Comparison of ENCODE assay signal across 8 cellular contexts in the genomic region with DNA sequence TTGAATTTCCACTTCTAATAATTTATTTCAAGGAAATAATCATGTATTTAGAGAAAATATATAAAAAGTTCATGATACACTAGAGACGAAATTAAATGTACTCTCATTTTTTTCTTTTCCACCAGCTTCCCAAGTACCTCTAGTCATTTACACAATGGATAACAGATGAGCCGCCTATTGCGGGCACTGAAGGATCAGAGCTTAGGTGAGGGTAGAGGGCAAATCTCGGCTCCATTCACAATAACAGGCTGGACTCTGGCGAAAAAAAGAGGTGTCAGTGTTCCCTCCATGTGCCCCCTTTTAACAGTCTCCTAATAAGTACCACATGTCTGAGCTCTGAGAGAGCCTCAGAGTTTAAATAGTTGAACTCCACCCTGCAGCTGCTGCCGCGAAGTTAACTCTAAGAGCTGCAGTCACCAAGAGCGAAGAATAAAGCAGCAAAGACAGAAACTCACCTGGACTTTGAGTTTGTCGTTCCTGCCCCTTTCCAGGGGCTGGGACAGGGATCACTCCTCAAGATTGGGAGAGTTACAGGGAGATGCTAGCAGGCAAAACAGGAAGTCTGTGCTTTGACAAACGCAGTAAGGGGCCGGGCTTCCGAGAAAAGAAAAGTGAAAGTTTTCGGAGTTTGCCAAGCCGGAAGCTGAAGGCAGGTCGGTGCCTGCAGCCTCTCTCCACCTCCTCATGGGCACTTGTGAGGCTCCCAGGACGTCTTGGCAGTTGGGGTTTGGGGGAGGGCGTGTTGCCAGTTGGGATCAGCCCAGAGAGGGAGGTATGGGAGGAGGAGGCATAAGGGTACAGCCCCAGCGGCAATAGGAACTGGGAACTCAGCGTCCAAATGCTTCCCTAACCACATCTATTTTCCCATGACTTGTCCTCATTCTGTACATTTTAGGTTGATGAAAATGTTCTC. TPM values are rescaled to one million over a fixed set of nuclear protein-coding genes. Genes with fewer than 3 reads are reported as not detected.
DNase-seq lines count a peak whose midpoint lies in the region; ATAC-seq and TF ChIP-seq lines count a peak whose summit lies in the region.

Gene SP110 (minus strand): TSS at position 566 of the 913 bp plus-strand sequence. CDS start 3,057 bp downstream, outside the sequence.

- no peaks in the 10 kb centered on the region for H3K9me3 ChIP-seq in CD4-positive, alpha-beta memory T cell (ENCODE audit: control insufficient read depth in 1 of 2, low read length in 2 of 2)
- H3K9me3 ChIP-seq in parathyroid adenoma (ENCODE audit: control insufficient read depth, low read length): no peaks in the 10 kb centered on the region
- H3K9me3 ChIP-seq in tibial artery: no peaks in the 10 kb centered on the region

- CTCF ChIA-PET in CD4-positive, alpha-beta memory T cell (lab: Charles Lee; ENCODE audit: partially characterized antibody): interaction anchor here (0.6 to 1.9 kb wide), 6 partner anchors 9 to 99 kb away, joined by 3 to 6 read pairs (median 4); no protein-coding TSS in a partner anchor

- TF ChIP-seq CTCF in parathyroid adenoma (IDR thresholded peaks at IDR 0.05): no peak
- TF ChIP-seq CTCF in tibial artery (IDR thresholded peaks at IDR 0.05): no peak

- H3K4me2 ChIP-seq in parathyroid adenoma (ENCODE audit: low read length): peak within 1 kb of the TSS; percentile 78

- peaks cover 47 to 75% (median 57%) of the 10 kb centered on the region in 4 donors for H3K4me1 Mint-ChIP-seq in CD4-positive, alpha-beta memory T cell
- peaks cover 46% of the 10 kb centered on the region for H3K4me1 Mint-ChIP-seq in activated naive CD8-positive, alpha-beta T cell treated with anti-CD3 and anti-CD28 coated beads for 36 hours

- POLR2A ChIA-PET in CD4-positive, alpha-beta memory T cell (lab: Charles Lee; ENCODE audit: partially characterized antibody): interaction anchor here (0.8 to 3.2 kb wide), 26 partner anchors 8 to 575 kb away, joined by 3 to 31 read pairs (median 4); partner anchors contain the start of genes SP100 and SP140L

- peak within 1 kb of the TSS; percentile 86 for H3K27ac ChIP-seq in CD4-positive, alpha-beta memory T cell (ENCODE audit: low read depth, low read length)
- H3K27ac ChIP-seq in parathyroid adenoma (peak within 1 kb of the TSS; percentile 76), tibial artery (peak within 1 kb of the TSS; percentile 73 to 77)

- peak; percentile 74 for ATAC-seq in GM19438 (IDR thresholded peaks at IDR 0.05; ENCODE audit: low read depth, unreplicated experiment)
- peak; percentile 47 for ATAC-seq in HG03575 (IDR thresholded peaks at IDR 0.05; ENCODE audit: extremely low read depth, insufficient number of reproducible peaks, low FRiP score, unreplicated experiment)
- ATAC-seq in SK-N-SH treated with all-trans-retinoic acid at 6 μM for 48 hours: peak; percentile 97
- ATAC-seq in Right ventricle myocardium superior (ENCODE audit: poor library complexity): peak; percentile 97

- DNase-seq in CD4-positive, alpha-beta memory T cell: peak; percentile 78 to 86 (median 81)
- DNase-seq in activated naive CD8-positive, alpha-beta T cell treated with anti-CD3 and anti-CD28 coated beads for 36 hours: peak; percentile 81
- DNase-seq in Right ventricle myocardium superior (peak; percentile 83), tibial artery (peak; percentile 74 to 89)

- H3K4me3 Mint-ChIP-seq in CD4-positive, alpha-beta memory T cell: peak within 1 kb of the TSS; percentile 95 to 100 (median 99)
- peak within 1 kb of the TSS; percentile 99 for H3K4me3 Mint-ChIP-seq in activated naive CD8-positive, alpha-beta T cell treated with anti-CD3 and anti-CD28 coated beads for 36 hours

- no peaks in the 10 kb centered on the region for H3K27me3 ChIP-seq in CD4-positive, alpha-beta memory T cell (ENCODE audit: insufficient read depth, low read length)
- H3K27me3 ChIP-seq in parathyroid adenoma (ENCODE audit: control insufficient read depth, insufficient read depth, low read length): no peaks in the 10 kb centered on the region
- H3K27me3 ChIP-seq in tibial artery: no peaks in the 10 kb centered on the region

- H3K36me3 ChIP-seq in CD4-positive, alpha-beta memory T cell (ENCODE audit: insufficient read depth, low read length): peaks cover 21% of the 10 kb centered on the region
- H3K36me3 ChIP-seq in parathyroid adenoma (ENCODE audit: control insufficient read depth, insufficient read depth, low read length) (no peaks in the 10 kb centered on the region), tibial artery (peaks cover 0 to 24% (median 18%) of the 10 kb centered on the region in 3 donors)

- H3K4me1 ChIP-seq in CD4-positive, alpha-beta memory T cell (ENCODE audit: insufficient read depth, low read length): peaks cover 56% of the 10 kb centered on the region
- peaks cover 3% of the 10 kb centered on the region for H3K4me1 ChIP-seq in parathyroid adenoma
- peaks cover 0 to 22% (median 11%) of the 10 kb centered on the region in 4 donors for H3K4me1 ChIP-seq in tibial artery

- H3K27me3 Mint-ChIP-seq in CD4-positive, alpha-beta memory T cell: no peaks in the 10 kb centered on the region
- no peaks in the 10 kb centered on the region for H3K27me3 Mint-ChIP-seq in activated naive CD8-positive, alpha-beta T cell treated with anti-CD3 and anti-CD28 coated beads for 36 hours

- H3K4me3 ChIP-seq in CD4-positive, alpha-beta memory T cell (ENCODE audit: low read length in 2 of 2): peak within 1 kb of the TSS; percentile 87 to 89
- H3K4me3 ChIP-seq in parathyroid adenoma (ENCODE audit: low read depth, low read length) (peak within 1 kb of the TSS; percentile 73), tibial artery (peak within 1 kb of the TSS; percentile 58 to 69)

- H3K9ac ChIP-seq in parathyroid adenoma: no peak within 1 kb of the TSS

- H3K9me3 Mint-ChIP-seq in CD4-positive, alpha-beta memory T cell: peaks cover 0 to 3% (median 0%) of the 10 kb centered on the region in 8 donors
- no peaks in the 10 kb centered on the region for H3K9me3 Mint-ChIP-seq in activated naive CD8-positive, alpha-beta T cell treated with anti-CD3 and anti-CD28 coated beads for 36 hours

- no peaks in the 10 kb centered on the region for H3K79me2 ChIP-seq in parathyroid adenoma

- H3K36me3 Mint-ChIP-seq in CD4-positive, alpha-beta memory T cell: peaks cover 31 to 39% of the 10 kb centered on the region in 2 donors
- peaks cover 43% of the 10 kb centered on the region for H3K36me3 Mint-ChIP-seq in activated naive CD8-positive, alpha-beta T cell treated with anti-CD3 and anti-CD28 coated beads for 36 hours

- H2AFZ ChIP-seq in parathyroid adenoma: peak within 1 kb of the TSS; percentile 87

- H3K27ac Mint-ChIP-seq in CD4-positive, alpha-beta memory T cell: peak within 1 kb of the TSS; percentile 93 to 99 (median 98)
- H3K27ac Mint-ChIP-seq in activated naive CD8-positive, alpha-beta T cell treated with anti-CD3 and anti-CD28 coated beads for 36 hours: peak within 1 kb of the TSS; percentile 98

- intact Hi-C loops in CD4-positive, alpha-beta memory T cell (cut with micrococcal nuclease): loop anchor here (5.0 kb wide), 2 partner anchors 33 to 393 kb away; no protein-coding TSS in a partner anchor
- intact Hi-C loops in Right ventricle myocardium superior (cut with DNase I): no loop called here
- intact Hi-C loops in tibial artery (cut with DNase I; ENCODE audit: low total_unique reads): no loop called here

TF ChIP-seq in SK-N-SH treated with all-trans-retinoic acid at 6 μM for 48 hours, 23 proteins besides CTCF, POLR2A, EP300 and RAD21 (continues in another document):
- TF ChIP-seq ZNF565 (CRISPR knock-in tag; conservative IDR thresholded peaks at IDR 0.05; ENCODE audit: low read depth) (no peak), TCF4 (CRISPR knock-in tag; IDR thresholded peaks at IDR 0.05; ENCODE audit: borderline replicate concordance) (no peak), ZNF70 (CRISPR knock-in tag; IDR thresholded peaks at IDR 0.05) (no peak), PPARA (CRISPR knock-in tag; IDR thresholded peaks at IDR 0.05; ENCODE audit: borderline replicate concordance) (no peak), ARNTL (CRISPR knock-in tag; IDR thresholded peaks at IDR 0.05; ENCODE audit: borderline replicate concordance, low read depth) (no peak), ZFP30 (CRISPR knock-in tag; IDR thresholded peaks at IDR 0.05) (no peak), ZFP3 (CRISPR knock-in tag; IDR thresholded peaks at IDR 0.05) (no peak), ESRRG (CRISPR knock-in tag; IDR thresholded peaks at IDR 0.05) (no peak), CSDC2 (CRISPR knock-in tag; IDR thresholded peaks at IDR 0.05) (no peak), OSR1 (CRISPR knock-in tag; IDR thresholded peaks at IDR 0.05) (no peak), TSHZ2 (CRISPR knock-in tag; IDR thresholded peaks at IDR 0.05) (no peak), ZC3H10 (CRISPR knock-in tag; IDR thresholded peaks at IDR 0.05) (no peak), RARB (CRISPR knock-in tag; IDR thresholded peaks at IDR 0.05) (no peak)

RNA-seq across cellular contexts. Expression of gene SP110, which starts in this region (rescaled TPM):
- 100 to 1,000 TPM; 108 to 123 TPM for total RNA-seq in CD4-positive, alpha-beta memory T cell
- 10 to 100 TPM; 49.8 to 99.2 TPM for polyA plus RNA-seq in CD4-positive, alpha-beta memory T cell
- total RNA-seq in activated naive CD8-positive, alpha-beta T cell treated with anti-CD3 and anti-CD28 coated beads for 36 hours: 10 to 100 TPM; 81.8 to 87.6 TPM
- 8.6 TPM for total RNA-seq in Right ventricle myocardium superior

Comparison
In these comparisons a context has a peak if more than half of its experiments do, and no peak if none do; other contexts are left out.
1. Peak in every context shown above with its lines: DNase-seq, ATAC-seq, H3K4me3 ChIP-seq and H3K27ac ChIP-seq.
2. ATAC-seq: peak in every context shown above with its lines; median percentile 97 in SK-N-SH treated with all-trans-retinoic acid at 6 μM for 48 hours; 97 in Right ventricle myocardium superior; 74 in GM19438; 47 in HG03575.